ENCODE assay signal across 6 cellular contexts in genomic region chr19:12913871-12914690, GRCh38. TPM values are rescaled to one million over a fixed set of nuclear protein-coding genes. Genes with fewer than 3 reads are reported as not detected.
DNase-seq lines count a peak whose midpoint lies in the region; ATAC-seq and TF ChIP-seq lines count a peak whose summit lies in the region.

No MANE protein-coding gene starts in this region.

- H3K27me3 Mint-ChIP-seq in naive thymus-derived CD8-positive, alpha-beta T cell = peaks cover 0 to under 1% (median 0%) of the 10 kb centered on the region in 5 donors
- peaks cover 12% of the 10 kb centered on the region for H3K27me3 Mint-ChIP-seq in osteocyte (ENCODE audit: unreplicated experiment)

- H3K36me3 Mint-ChIP-seq in naive thymus-derived CD8-positive, alpha-beta T cell = no peaks in the 10 kb centered on the region
- no peaks in the 10 kb centered on the region for H3K36me3 Mint-ChIP-seq in osteocyte (ENCODE audit: unreplicated experiment)

- peaks cover 14 to 44% (median 25%) of the 10 kb centered on the region in 4 donors for H3K4me1 Mint-ChIP-seq in naive thymus-derived CD8-positive, alpha-beta T cell
- peaks cover 8% of the 10 kb centered on the region for H3K4me1 Mint-ChIP-seq in osteocyte (ENCODE audit: unreplicated experiment)

- H3K9me3 Mint-ChIP-seq in naive thymus-derived CD8-positive, alpha-beta T cell = no peaks in the 10 kb centered on the region
- no peaks in the 10 kb centered on the region for H3K9me3 Mint-ChIP-seq in osteocyte (ENCODE audit: unreplicated experiment)

- TF ChIP-seq CTCF in osteocyte (IDR thresholded peaks at IDR 0.05) = no peak

- H3K4me3 Mint-ChIP-seq in naive thymus-derived CD8-positive, alpha-beta T cell = peak overlapping the region; percentile 60 to 83 (median 75)
- H3K4me3 Mint-ChIP-seq in osteocyte (ENCODE audit: unreplicated experiment) = no peak overlapping the region

- POLR2A ChIA-PET in naive thymus-derived CD8-positive, alpha-beta T cell (lab: Charles Lee) = interaction anchor here (0.6 to 12.8 kb wide), 20 partner anchors 9 to 190 kb away, joined by 3 to 122 read pairs (median 5); partner anchors contain the start of genes CALR, FARSA, GADD45GIP1 and GCDH

- peak; percentile 94 to 95 for ATAC-seq in naive thymus-derived CD8-positive, alpha-beta T cell
- no peak for ATAC-seq in GM18520 (IDR thresholded peaks at IDR 0.05; ENCODE audit: unreplicated experiment)

- peak; percentile 53 for DNase-seq in NCI-H128 (lab: John Stamatoyannopoulos, UW; ENCODE audit: unreplicated experiment)
- DNase-seq in activated T-cell treated with anti-CD3 and anti-CD28 coated beads, Interleukin-2, amount 50 U/mL, for 48 hours = peak; percentile 52 to 53
- peak in 9 of 10 donors; percentile 47 to 81 (median 59) for DNase-seq in naive thymus-derived CD8-positive, alpha-beta T cell
- no peak for DNase-seq in osteocyte (ENCODE audit: extremely low spot score, unreplicated experiment)
- no peak for DNase-seq in SK-N-DZ (ENCODE audit: low spot score)

- peak overlapping the region; percentile 93 to 99 (median 98) for H3K27ac Mint-ChIP-seq in naive thymus-derived CD8-positive, alpha-beta T cell
- no peak overlapping the region for H3K27ac Mint-ChIP-seq in osteocyte (ENCODE audit: unreplicated experiment)

RNA-seq across cellular contexts. Expression of gene SYCE2, which starts 5.0 kb away (rescaled TPM):
- 1 to 10 TPM in 1 of 2 experiments, not detected in 1; 1.8 TPM for total RNA-seq in naive thymus-derived CD8-positive, alpha-beta T cell
- polyA plus RNA-seq in naive thymus-derived CD8-positive, alpha-beta T cell = not detected
- not detected in 2 replicates for total RNA-seq in osteocyte
- polyA plus RNA-seq in SK-N-DZ (2014; cell fraction: cytosol; rRNA removed) = 0.22 and 0.53 TPM in 2 replicates
- 0.75 and 1.5 TPM in 2 replicates for polyA plus RNA-seq in SK-N-DZ (2014; cell fraction: nucleus; rRNA removed)

RNA-seq across cellular contexts. Expression of gene FARSA, which starts 19.4 kb away (rescaled TPM):
- total RNA-seq in naive thymus-derived CD8-positive, alpha-beta T cell = 10 to 100 TPM; 54.6 to 60.5 TPM
- 10 to 100 TPM; 49.8 to 87.7 (median 63.6) TPM for polyA plus RNA-seq in naive thymus-derived CD8-positive, alpha-beta T cell
- total RNA-seq in osteocyte = 55.6 and 60.3 TPM in 2 replicates
- polyA plus RNA-seq in SK-N-DZ (2014; cell fraction: cytosol; rRNA removed) = 81.9 and 107 TPM in 2 replicates
- polyA plus RNA-seq in SK-N-DZ (2014; cell fraction: nucleus; rRNA removed) = 73.3 and 79.5 TPM in 2 replicates

RNA-seq across cellular contexts. Expression of gene GCDH, which starts 23.1 kb away (rescaled TPM):
- 10 to 100 TPM; 68.5 to 69.8 TPM for total RNA-seq in naive thymus-derived CD8-positive, alpha-beta T cell
- polyA plus RNA-seq in naive thymus-derived CD8-positive, alpha-beta T cell = 10 to 100 TPM; 18.0 to 20.7 (median 19.8) TPM
- 23.1 and 23.8 TPM in 2 replicates for total RNA-seq in osteocyte
- polyA plus RNA-seq in SK-N-DZ (2014; cell fraction: cytosol; rRNA removed) = 55.9 and 85.5 TPM in 2 replicates
- polyA plus RNA-seq in SK-N-DZ (2014; cell fraction: nucleus; rRNA removed) = 56.2 and 117 TPM in 2 replicates

RNA-seq across cellular contexts. Expression of gene CALR, which starts 24.3 kb away (rescaled TPM):
- total RNA-seq in naive thymus-derived CD8-positive, alpha-beta T cell = 100 to 1,000 TPM; 448 to 463 TPM
- 100 to 1,000 TPM; 135 to 190 (median 165) TPM for polyA plus RNA-seq in naive thymus-derived CD8-positive, alpha-beta T cell
- total RNA-seq in osteocyte = 1,241 and 1,304 TPM in 2 replicates
- 519 and 594 TPM in 2 replicates for polyA plus RNA-seq in SK-N-DZ (2014; cell fraction: cytosol; rRNA removed)
- polyA plus RNA-seq in SK-N-DZ (2014; cell fraction: nucleus; rRNA removed) = 267 and 339 TPM in 2 replicates

RNA-seq across cellular contexts. Expression of gene KLF1, which starts 27.1 kb away (rescaled TPM):
- total RNA-seq in naive thymus-derived CD8-positive, alpha-beta T cell = not detected
- under 1 TPM in 1 of 3 donors, not detected in 2; 0.45 TPM for polyA plus RNA-seq in naive thymus-derived CD8-positive, alpha-beta T cell
- not detected in 2 replicates for total RNA-seq in osteocyte
- 1.9 and 2.0 TPM in 2 replicates for polyA plus RNA-seq in SK-N-DZ (2014; cell fraction: cytosol; rRNA removed)
- polyA plus RNA-seq in SK-N-DZ (2014; cell fraction: nucleus; rRNA removed) = 1.0 and 2.0 TPM in 2 replicates

Comparison
In these comparisons a context has a peak if more than half of its experiments do, and no peak if none do; other contexts are left out.
1. DNase-seq: peak in NCI-H128 (single experiment), activated T-cell treated with anti-CD3 and anti-CD28 coated beads, Interleukin-2, amount 50 U/mL, for 48 hours (2 of 2) and naive thymus-derived CD8-positive, alpha-beta T cell (9 of 10); none in osteocyte (single experiment) and SK-N-DZ (single experiment).